Comparison of ENCODE assay signal across 25 cellular contexts in the genomic region with DNA sequence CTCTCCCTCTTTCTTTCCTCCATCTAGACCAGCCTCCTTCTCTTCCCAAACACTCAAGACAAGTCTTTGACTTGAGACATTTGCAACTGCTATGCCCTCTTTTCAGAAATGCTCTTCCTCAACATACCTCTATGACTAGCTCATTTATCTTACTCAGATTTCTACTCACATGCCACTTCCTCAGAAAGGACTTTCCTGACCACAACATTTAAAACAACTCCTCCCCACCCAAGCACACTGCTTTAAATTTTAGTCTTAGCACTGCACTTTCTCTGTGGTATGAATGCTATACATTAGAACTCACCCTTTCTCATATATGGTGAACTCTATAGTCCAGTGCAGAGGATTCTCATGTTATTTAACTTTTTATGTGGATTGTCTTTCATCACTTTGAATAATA. TPM values are rescaled to one million over a fixed set of nuclear protein-coding genes. Genes with fewer than 3 reads are reported as not detected.
DNase-seq lines count a peak whose midpoint lies in the region; ATAC-seq, FAIRE-seq and TF ChIP-seq lines count a peak whose summit lies in the region.
"Had no signal": no experiment of that assay in that cellular context is flagged by ENCODE, and none has a peak within 500 bp of the region (broad histone marks: within the 10 kb centered on the region; RNA-seq: fewer than 3 reads in every experiment).

No MANE protein-coding gene starts in this region.

- no peak for FAIRE-seq in GM12878 (lab: Jason Lieb, UNC)

- DNase-seq in KBM-7 (peak; percentile 54), GM12878 (ENCODE audit: low read depth, low spot score) (no peak), kidney tubule cell (ENCODE audit: low spot score) (peak; percentile 59), GM13977 (ENCODE audit: low spot score) (no peak), T-helper 1 cell (no peak), amygdala (lab: John Stamatoyannopoulos, UW) (no peak)
- DNase-seq: activated CD4-positive, alpha-beta T cell treated with anti-CD3 and anti-CD28 coated beads for 48 hours; activated CD8-positive, alpha-beta memory T cell treated with anti-CD3 and anti-CD28 coated beads, Interleukin-2, amount 50 U/mL, for 4 hours; activated naive CD4-positive, alpha-beta T cell; body of pancreas; CD8-positive, alpha-beta memory T cell; DMS79 treated with DMSO at 0.1 percent for 48 hours; head of caudate nucleus; NCI-H146; Peyer's patch; posterior cingulate gyrus; SK-N-SH; stimulated activated CD4-positive, alpha-beta T cell treated with anti-CD3 and anti-CD28 coated beads, Interleukin-2, amount 100 ng/mL, for 48 hours; T1000; uterus had no signal

- no peaks in the 10 kb centered on the region for H3K4me1 ChIP-seq in GM12878 (ENCODE audit: control insufficient read depth, insufficient read depth, low read length)
- H3K4me1 ChIP-seq: body of pancreas, esophagus muscularis mucosa, Peyer's patch, uterus had no signal

- in situ Hi-C loops in KBM-7 (cut with MboI; ENCODE audit: low pct_unique_long_range_greater_than_20kb, low sequenced_read_pairs) (loop anchor here (10.0 kb wide), 1 partner anchor 194 kb away; no protein-coding TSS in a partner anchor), GM12878 (cut with MboI) (no loop called here), GM13977 (cut with MboI; ENCODE audit: low pct_unique_long_range_greater_than_20kb, low sequenced_read_pairs, unreplicated experiment) (loop anchor here (25.0 kb wide), 1 partner anchor 201 kb away; no protein-coding TSS in a partner anchor)

- intact Hi-C loops in GM12878 (cut with micrococcal nuclease; ENCODE audit: unreplicated experiment): loop anchor here (10.0 kb wide), 1 partner anchor 666 kb away; no protein-coding TSS in a partner anchor

- ATAC-seq in GM18868 (IDR thresholded peaks at IDR 0.05; ENCODE audit: unreplicated experiment) (peak; percentile 69), GM12878 (peak; percentile 37), GM19023 (IDR thresholded peaks at IDR 0.05; ENCODE audit: unreplicated experiment) (no peak)
- ATAC-seq: body of pancreas had no signal

- no peaks in the 10 kb centered on the region for H3K27me3 ChIP-seq in GM12878 (replicated peaks in 1 of 2; ENCODE audit: control insufficient read depth in 2 of 2, insufficient read depth in 2 of 2, low read length in 1 of 2)
- H3K27me3 ChIP-seq: body of pancreas, esophagus muscularis mucosa, Peyer's patch, uterus had no signal

- no peak overlapping the region for H2AFZ ChIP-seq in GM12878 (ENCODE audit: control insufficient read depth, low read depth, low read length)

- no peaks in the 10 kb centered on the region for H3K79me2 ChIP-seq in GM12878 (ENCODE audit: control insufficient read depth, insufficient read depth, low read length)

- SMC1A ChIA-PET in GM12878 (lab: Charles Lee; ENCODE audit: uncharacterized antibody, unreplicated experiment): no interaction called here

- H3K4me2 ChIP-seq in GM12878 (ENCODE audit: control insufficient read depth, insufficient read depth): no peak overlapping the region
- H3K4me2 ChIP-seq: SK-N-SH had no signal

- no peak for TF ChIP-seq EP300 in GM12878 (IDR thresholded peaks at IDR 0.05; ENCODE audit: borderline replicate concordance in 1 of 2, control insufficient read depth in 1 of 2, low read depth in 2 of 2, low read length in 2 of 2)

- no peak for TF ChIP-seq RAD21 in GM12878 (IDR thresholded peaks at IDR 0.05; ENCODE audit: insufficient read depth, low read depth, low read length)

- no peak overlapping the region for H3K27ac ChIP-seq in GM12878 (ENCODE audit: control insufficient read depth, insufficient read depth)
- H3K27ac ChIP-seq: body of pancreas, esophagus muscularis mucosa, Peyer's patch, uterus had no signal

- TF ChIP-seq CTCF in GM12878 (IDR thresholded peaks at IDR 0.05 in 2 of 3, conservative IDR thresholded peaks at IDR 0.05 in 1 of 3; ENCODE audit: control insufficient read depth in 2 of 3, extremely low read depth in 1 of 3, insufficient read depth in 1 of 3, low read depth in 3 of 3, low read length in 3 of 3): no peak
- TF ChIP-seq CTCF in GM13977 (IDR thresholded peaks at IDR 0.05; ENCODE audit: extremely low read depth, insufficient read depth, missing control alignments): no peak

- RAD21 ChIA-PET in GM12878 (lab: Charles Lee; ENCODE audit: unreplicated experiment): interaction anchor here (0.9 kb wide), 1 partner anchor 56 kb away, joined by 3 read pairs; no protein-coding TSS in a partner anchor

- TF ChIP-seq POLR2A in GM12878 (IDR thresholded peaks at IDR 0.05; ENCODE audit: low read depth, low read length): no peak

- no TSS peak for BruUV-seq in GM12878 (replicated peaks; lab: Mats Ljungman, UMichigan)

- H3K36me3 ChIP-seq in GM12878 (ENCODE audit: control insufficient read depth in 2 of 2, insufficient read depth in 2 of 2, low read length in 1 of 2): no peaks in the 10 kb centered on the region
- H3K36me3 ChIP-seq: esophagus muscularis mucosa, Peyer's patch, uterus had no signal

- H3K9ac ChIP-seq in GM12878 (ENCODE audit: control insufficient read depth, insufficient read depth, low read length): no peak overlapping the region
- H3K9ac ChIP-seq: SK-N-SH had no signal

- POLR2A ChIA-PET in GM12878 (lab: Charles Lee): no interaction called here

- H4K20me1 ChIP-seq in GM12878 (ENCODE audit: control insufficient read depth, insufficient read depth): no peaks in the 10 kb centered on the region

- H3K9me3 ChIP-seq in GM12878 (replicated peaks; ENCODE audit: control insufficient read depth, insufficient read depth, low read length): no peaks in the 10 kb centered on the region
- H3K9me3 ChIP-seq: body of pancreas, esophagus muscularis mucosa, Peyer's patch, SK-N-SH, uterus had no signal

- H3K4me3 ChIP-seq in GM12878: no peak overlapping the region
- H3K4me3 ChIP-seq: body of pancreas, esophagus muscularis mucosa, lung, Peyer's patch, uterus had no signal

- CTCF ChIA-PET in GM12878 (lab: Yijun Ruan, JAX): no interaction called here

TF ChIP-seq in GM12878, 131 proteins besides CTCF, POLR2A, EP300 and RAD21 (continues in another document):
- TF ChIP-seq IRF4 (IDR thresholded peaks at IDR 0.05; ENCODE audit: low read depth, low read length) (no peak), ESRRA (IDR thresholded peaks at IDR 0.05; ENCODE audit: low read length) (no peak)
- TF ChIP-seq, protein P1, sequence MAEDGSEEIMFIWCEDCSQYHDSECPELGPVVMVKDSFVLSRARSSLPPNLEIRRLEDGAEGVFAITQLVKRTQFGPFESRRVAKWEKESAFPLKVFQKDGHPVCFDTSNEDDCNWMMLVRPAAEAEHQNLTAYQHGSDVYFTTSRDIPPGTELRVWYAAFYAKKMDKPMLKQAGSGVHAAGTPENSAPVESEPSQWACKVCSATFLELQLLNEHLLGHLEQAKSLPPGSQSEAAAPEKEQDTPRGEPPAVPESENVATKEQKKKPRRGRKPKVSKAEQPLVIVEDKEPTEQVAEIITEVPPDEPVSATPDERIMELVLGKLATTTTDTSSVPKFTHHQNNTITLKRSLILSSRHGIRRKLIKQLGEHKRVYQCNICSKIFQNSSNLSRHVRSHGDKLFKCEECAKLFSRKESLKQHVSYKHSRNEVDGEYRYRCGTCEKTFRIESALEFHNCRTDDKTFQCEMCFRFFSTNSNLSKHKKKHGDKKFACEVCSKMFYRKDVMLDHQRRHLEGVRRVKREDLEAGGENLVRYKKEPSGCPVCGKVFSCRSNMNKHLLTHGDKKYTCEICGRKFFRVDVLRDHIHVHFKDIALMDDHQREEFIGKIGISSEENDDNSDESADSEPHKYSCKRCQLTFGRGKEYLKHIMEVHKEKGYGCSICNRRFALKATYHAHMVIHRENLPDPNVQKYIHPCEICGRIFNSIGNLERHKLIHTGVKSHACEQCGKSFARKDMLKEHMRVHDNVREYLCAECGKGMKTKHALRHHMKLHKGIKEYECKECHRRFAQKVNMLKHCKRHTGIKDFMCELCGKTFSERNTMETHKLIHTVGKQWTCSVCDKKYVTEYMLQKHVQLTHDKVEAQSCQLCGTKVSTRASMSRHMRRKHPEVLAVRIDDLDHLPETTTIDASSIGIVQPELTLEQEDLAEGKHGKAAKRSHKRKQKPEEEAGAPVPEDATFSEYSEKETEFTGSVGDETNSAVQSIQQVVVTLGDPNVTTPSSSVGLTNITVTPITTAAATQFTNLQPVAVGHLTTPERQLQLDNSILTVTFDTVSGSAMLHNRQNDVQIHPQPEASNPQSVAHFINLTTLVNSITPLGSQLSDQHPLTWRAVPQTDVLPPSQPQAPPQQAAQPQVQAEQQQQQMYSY (CRISPR knock-in tag; IDR thresholded peaks at IDR 0.05): no peak

RNA-seq across cellular contexts. Expression of a gene that starts 28.4 kb away (rescaled TPM):
- not detected in 2 replicates for total RNA-seq in GM12878 (2013; cell fraction: nucleolus; rRNA removed)
- not detected in 2 replicates for total RNA-seq in GM12878 (2014; rRNA removed)
- total RNA-seq in GM12878 (2014; rRNA removed; fragmentation: Illumina TruSeq; extraction: Trizol): not detected in 2 replicates
- total RNA-seq in GM12878 (2021): not detected in 2 replicates
- not detected for polyA plus RNA-seq in GM12878 (2011; ENCODE audit: low read depth)
- polyA plus RNA-seq in GM12878 (2011; rRNA removed): not detected in 2 replicates
- not detected in 2 replicates for polyA plus RNA-seq in GM12878 (2011; cell fraction: cytosol; rRNA removed)
- polyA plus RNA-seq in GM12878 (2011; cell fraction: nucleus; rRNA removed): not detected in 2 replicates
- not detected in 2 replicates for polyA plus RNA-seq in GM12878 (2012)
- polyA plus RNA-seq in GM12878 (2014; fragmentation: Illumina TruSeq; extraction: Trizol): not detected in 2 replicates
- polyA plus RNA-seq in GM12878 (2014; fragmentation: Nextera tagmentation; extraction: Ambion mirVana): not detected
- not detected in 2 replicates for polyA plus RNA-seq in GM12878 (2014; rRNA removed)
- not detected for polyA plus RNA-seq in GM12878 (2016; fragmentation: Nextera tagmentation; extraction: Ambion mirVana)
- polyA minus RNA-seq in GM12878 (2011; rRNA and poly(A)+ RNA removed): not detected in 2 replicates
- not detected in 2 replicates for polyA minus RNA-seq in GM12878 (2011; cell fraction: cytosol; rRNA and poly(A)+ RNA removed)
- not detected in 2 replicates for polyA minus RNA-seq in GM12878 (2011; cell fraction: nucleus; rRNA and poly(A)+ RNA removed)
- total RNA-seq: CD8-positive, alpha-beta memory T cell; esophagus muscularis mucosa had no signal
- polyA plus RNA-seq: CD8-positive, alpha-beta memory T cell had no signal

RNA-seq across cellular contexts. Expression of a gene that starts 42.5 kb away (rescaled TPM):
- not detected in 2 replicates for total RNA-seq in GM12878 (2013; cell fraction: nucleolus; rRNA removed)
- total RNA-seq in GM12878 (2014; rRNA removed) (not detected in 2 replicates), GM12878 (2014; rRNA removed; fragmentation: Illumina TruSeq; extraction: Trizol) (not detected in 2 replicates), GM12878 (2021) (not detected in 2 replicates)
- polyA plus RNA-seq in GM12878 (2011; ENCODE audit: low read depth): not detected
- polyA plus RNA-seq in GM12878 (2011; rRNA removed) (not detected in 2 replicates), GM12878 (2014; fragmentation: Illumina TruSeq; extraction: Trizol) (not detected in 2 replicates), GM12878 (2014; fragmentation: Nextera tagmentation; extraction: Ambion mirVana) (not detected), GM12878 (2014; rRNA removed) (not detected in 2 replicates), GM12878 (2016; fragmentation: Nextera tagmentation; extraction: Ambion mirVana) (not detected)
- not detected in 2 replicates for polyA plus RNA-seq in GM12878 (2011; cell fraction: cytosol; rRNA removed)
- not detected in 2 replicates for polyA plus RNA-seq in GM12878 (2011; cell fraction: nucleus; rRNA removed)
- not detected in 2 replicates for polyA plus RNA-seq in GM12878 (2012)
- not detected in 2 replicates for polyA minus RNA-seq in GM12878 (2011; rRNA and poly(A)+ RNA removed)
- polyA minus RNA-seq in GM12878 (2011; cell fraction: cytosol; rRNA and poly(A)+ RNA removed): not detected in 2 replicates
- polyA minus RNA-seq in GM12878 (2011; cell fraction: nucleus; rRNA and poly(A)+ RNA removed): not detected in 2 replicates
- total RNA-seq: CD8-positive, alpha-beta memory T cell; dermis microvascular lymphatic vessel endothelial cell; esophagus muscularis mucosa; lung; Peyer's patch; uterus had no signal
- polyA plus RNA-seq: CD8-positive, alpha-beta memory T cell; SK-N-SH had no signal

Comparison
In these comparisons a context has a peak if more than half of its experiments do, and no peak if none do; other contexts are left out.
1. DNase-seq: peak in KBM-7 (single experiment) and kidney tubule cell (single experiment); none in GM12878 (single experiment), GM13977 (single experiment), T-helper 1 cell (0 of 5) and amygdala (0 of 56).